ENCODE assay signal across 8 cellular contexts in genomic region chr3:2765002-2765579, GRCh38.
DNase-seq lines count a peak whose midpoint lies in the region; ATAC-seq and TF ChIP-seq lines count a peak whose summit lies in the region.

No MANE protein-coding gene starts in this region.

- H3K27me3 ChIP-seq in left lung, result no peaks in the 10 kb centered on the region
- H3K27me3 ChIP-seq in aorta (ENCODE audit: control insufficient read depth in 1 of 2, insufficient read depth in 2 of 2, low read length in 1 of 2), result no peaks in the 10 kb centered on the region
- H3K27me3 ChIP-seq in tibial artery, result no peaks in the 10 kb centered on the region

- CTCF ChIA-PET in RWPE1 (lab: Yijun Ruan, JAX), result no interaction called here

- POLR2A ChIA-PET in RWPE1 (lab: Yijun Ruan, JAX; ENCODE audit: low non-redundant PET), result no interaction called here

- H3K27ac ChIP-seq in left lung (no peak overlapping the region), aorta (ENCODE audit: low read depth in 1 of 2, low read length in 2 of 2) (no peak overlapping the region), tibial artery (no peak overlapping the region), RWPE1 (no peak overlapping the region)

- ATAC-seq in GM18520 (IDR thresholded peaks at IDR 0.05; ENCODE audit: unreplicated experiment) (peak; percentile 81), HG02885 (IDR thresholded peaks at IDR 0.05; ENCODE audit: poor library complexity, unreplicated experiment) (peak; percentile 61), left lung (peak; percentile 62), aorta (ENCODE audit: low FRiP score) (no peak)

- H3K4me1 ChIP-seq in left lung, result no peaks in the 10 kb centered on the region
- no peaks in the 10 kb centered on the region for H3K4me1 ChIP-seq in aorta (ENCODE audit: control insufficient read depth in 1 of 2, insufficient read depth in 2 of 2, low read length in 2 of 2)
- H3K4me1 ChIP-seq in tibial artery, result no peaks in the 10 kb centered on the region

- DNase-seq in NCI-H524 treated with DMSO at 0.1 percent for 48 hours (lab: John Stamatoyannopoulos, UW) (peak; percentile 34), left lung (no peak), aorta (no peak), cortex of kidney (lab: John Stamatoyannopoulos, UW) (no peak), tibial artery (no peak), RWPE1 (ENCODE audit: low spot score) (no peak)

- no peak overlapping the region for H3K4me3 ChIP-seq in left lung
- H3K4me3 ChIP-seq in aorta (ENCODE audit: low read length in 2 of 2), result no peak overlapping the region
- H3K4me3 ChIP-seq in tibial artery, result no peak overlapping the region

- H3K9me3 ChIP-seq in left lung (no peaks in the 10 kb centered on the region), aorta (ENCODE audit: control insufficient read depth, low read length) (no peaks in the 10 kb centered on the region), tibial artery (no peaks in the 10 kb centered on the region)

- intact Hi-C loops in left lung (cut with DNase I) (no loop called here), aorta (cut with DNase I) (no loop called here), tibial artery (cut with DNase I; ENCODE audit: low total_unique reads) (no loop called here)

- WGBS in aorta, 2 donors, result 59 to 63% methylated on average over 9 of the region's 9 CpGs

- H3K36me3 ChIP-seq in left lung (no peaks in the 10 kb centered on the region), aorta (ENCODE audit: control insufficient read depth in 1 of 2, insufficient read depth in 2 of 2, low read length in 1 of 2) (no peaks in the 10 kb centered on the region), tibial artery (no peaks in the 10 kb centered on the region)

- no peak for TF ChIP-seq CTCF in left lung (IDR thresholded peaks at IDR 0.05)
- TF ChIP-seq CTCF in tibial artery (IDR thresholded peaks at IDR 0.05), result no peak
- TF ChIP-seq CTCF in RWPE1 (conservative IDR thresholded peaks at IDR 0.05; ENCODE audit: low read depth), result no peak
